Comparison of ENCODE assay signal across 9 cellular contexts in the genomic region with DNA sequence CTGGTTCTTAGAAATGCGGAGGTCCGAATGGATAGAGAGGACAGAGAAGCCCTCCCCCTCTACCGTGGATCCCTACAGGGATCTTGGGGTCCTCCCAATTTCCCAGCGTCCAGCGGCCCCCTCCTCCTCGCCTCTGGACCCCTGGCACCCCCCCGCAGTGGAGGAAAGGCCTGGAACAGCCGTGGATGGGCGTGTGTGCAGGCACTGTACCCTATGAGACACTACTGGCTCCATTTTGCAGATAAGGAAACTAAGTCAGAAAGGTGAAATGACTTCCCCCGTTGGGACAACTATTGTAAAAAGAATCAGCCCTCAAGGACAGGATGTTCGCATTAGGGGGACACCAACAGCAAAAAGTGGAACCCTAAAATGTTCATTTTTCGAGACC. TPM values are rescaled to one million over a fixed set of nuclear protein-coding genes. Genes with fewer than 3 reads are reported as not detected.
DNase-seq lines count a peak whose midpoint lies in the region; ATAC-seq and TF ChIP-seq lines count a peak whose summit lies in the region.
"Had no signal": no experiment of that assay in that cellular context is flagged by ENCODE, and none has a peak within 500 bp of the region (broad histone marks: within the 10 kb centered on the region; RNA-seq: fewer than 3 reads in every experiment).

No MANE protein-coding gene starts in this region.

- POLR2A ChIA-PET in CD8-positive, alpha-beta T cell (lab: Charles Lee) = no interaction called here
- POLR2A ChIA-PET in RWPE1 (lab: Yijun Ruan, JAX; ENCODE audit: low non-redundant PET) = no interaction called here

- no peaks in the 10 kb centered on the region for H3K27me3 ChIP-seq in CD8-positive, alpha-beta T cell (ENCODE audit: insufficient read depth, low read length)
- H3K27me3 ChIP-seq in esophagus muscularis mucosa (no peaks in the 10 kb centered on the region), trophoblast cell (ENCODE audit: insufficient read depth, low read length) (no peaks in the 10 kb centered on the region)

- H3K9ac ChIP-seq in trophoblast cell (ENCODE audit: low read length) = no peak overlapping the region

- H3K4me3 ChIP-seq in CD8-positive, alpha-beta T cell (ENCODE audit: low read depth, low read length) = peak overlapping the region; percentile 56
- H3K4me3 ChIP-seq in esophagus muscularis mucosa (peak overlapping the region; percentile 84 to 93 (median 91)), trophoblast cell (ENCODE audit: low read depth, low read length) (no peak overlapping the region)

- H3K4me1 ChIP-seq in CD8-positive, alpha-beta T cell (ENCODE audit: insufficient read depth, low read length) = peaks cover 36% of the 10 kb centered on the region
- peaks cover 23 to 53% (median 42%) of the 10 kb centered on the region in 4 donors for H3K4me1 ChIP-seq in esophagus muscularis mucosa
- H3K4me1 ChIP-seq in trophoblast cell (ENCODE audit: control insufficient read depth in 1 of 2, insufficient read depth in 2 of 2, low read length in 2 of 2) = peaks cover 12% of the 10 kb centered on the region in 2 experiments

- no peak overlapping the region for H2BK5ac ChIP-seq in trophoblast cell (ENCODE audit: low read depth, low read length, poor library complexity)

- ATAC-seq in CD8-positive, alpha-beta T cell = no peak

- H3K27me3 Mint-ChIP-seq in CD8-positive, alpha-beta T cell (ENCODE audit: low read depth) = no peaks in the 10 kb centered on the region

- no peak overlapping the region for H2AFZ ChIP-seq in trophoblast cell (ENCODE audit: insufficient read depth, low read length, poor library complexity)

- H3K23ac ChIP-seq in trophoblast cell (ENCODE audit: low read length) = no peak overlapping the region

- H2AK5ac ChIP-seq in trophoblast cell (ENCODE audit: low read length) = no peak overlapping the region

- no peak overlapping the region for H3K27ac ChIP-seq in CD8-positive, alpha-beta T cell (ENCODE audit: low read depth, low read length)
- H3K27ac ChIP-seq in RWPE1 (peak overlapping the region; percentile 98), esophagus muscularis mucosa (replicated peaks in 1 of 4) (peak overlapping the region; percentile 90 to 98 (median 92)), trophoblast cell (ENCODE audit: low read depth, low read length) (no peak overlapping the region)

- H3K4me2 ChIP-seq in trophoblast cell (ENCODE audit: low read length) = peak overlapping the region; percentile 76

- no peak for TF ChIP-seq EP300 in esophagus muscularis mucosa (IDR thresholded peaks at IDR 0.05)

- no peak overlapping the region for H4K12ac ChIP-seq in trophoblast cell (ENCODE audit: low read depth, low read length)

- H3K9me3 ChIP-seq in CD8-positive, alpha-beta T cell (ENCODE audit: low read length) = no peaks in the 10 kb centered on the region
- H3K9me3 ChIP-seq in esophagus muscularis mucosa (no peaks in the 10 kb centered on the region), trophoblast cell (ENCODE audit: insufficient read depth, low read depth, low read length) (no peaks in the 10 kb centered on the region)

- H3K18ac ChIP-seq in trophoblast cell (ENCODE audit: low read length) = no peak overlapping the region

- H3K79me2 ChIP-seq in trophoblast cell (ENCODE audit: control insufficient read depth, insufficient read depth, low read length, poor library complexity) = peaks cover 9% of the 10 kb centered on the region

- CTCF ChIA-PET in CD8-positive, alpha-beta T cell (lab: Charles Lee) = interaction anchor here (3.2 kb wide), 1 partner anchor 40 kb away, joined by 12 read pairs; no protein-coding TSS in a partner anchor
- CTCF ChIA-PET in RWPE1 (lab: Yijun Ruan, JAX) = no interaction called here

- H3K4me3 Mint-ChIP-seq in CD8-positive, alpha-beta T cell = peak overlapping the region; percentile 86

- no peak for DNase-seq in CD8-positive, alpha-beta T cell
- DNase-seq in RWPE1 (ENCODE audit: low spot score) = no peak
- no peak for DNase-seq in esophagus muscularis mucosa (ENCODE audit: extremely low spot score)
- peak in 1 of 2 donors; percentile 6 for DNase-seq in trophoblast cell
- DNase-seq in NK-92 (lab: John Stamatoyannopoulos, UW; ENCODE audit: unreplicated experiment) = no peak
- no peak for DNase-seq in NCI-H1930 (lab: John Stamatoyannopoulos, UW)
- no peak for DNase-seq in ecto neural progenitor cell (ENCODE audit: low spot score)
- no peak for DNase-seq in NCI-H2196 treated with DMSO at 0.1 percent for 48 hours (lab: John Stamatoyannopoulos, UW; ENCODE audit: unreplicated experiment)
- DNase-seq: MV-4-11 had no signal

- no peak overlapping the region for H4K91ac ChIP-seq in trophoblast cell (ENCODE audit: low read depth, low read length)

- peak overlapping the region; percentile 89 for H3K27ac Mint-ChIP-seq in CD8-positive, alpha-beta T cell

- peaks cover 12% of the 10 kb centered on the region for H3K79me1 ChIP-seq in trophoblast cell (ENCODE audit: low read length)

- H4K8ac ChIP-seq in trophoblast cell (ENCODE audit: low read depth, low read length) = no peak overlapping the region

- no peak overlapping the region for H3K14ac ChIP-seq in trophoblast cell (ENCODE audit: low read length)

- TF ChIP-seq POLR2A in esophagus muscularis mucosa (IDR thresholded peaks at IDR 0.05; ENCODE audit: low read depth) = no peak

- TF ChIP-seq CTCF in CD8-positive, alpha-beta T cell (IDR thresholded peaks at IDR 0.05) = no peak
- TF ChIP-seq CTCF in RWPE1 (conservative IDR thresholded peaks at IDR 0.05; ENCODE audit: low read depth) = no peak
- no peak for TF ChIP-seq CTCF in esophagus muscularis mucosa (IDR thresholded peaks at IDR 0.05)

- H3K4ac ChIP-seq in trophoblast cell (ENCODE audit: low read depth, low read length) = no peak overlapping the region

- intact Hi-C loops in CD8-positive, alpha-beta T cell (cut with DNase I, micrococcal nuclease) = loop anchor here (1.0 to 10.0 kb wide), 12 partner anchors 40 to 868 kb away; a partner anchor contains a TSS
- intact Hi-C loops in esophagus muscularis mucosa (cut with DNase I) = loop anchor here (5.0 kb wide), 1 partner anchor 37 kb away; no protein-coding TSS in a partner anchor

- no peaks in the 10 kb centered on the region for H3K9me3 Mint-ChIP-seq in CD8-positive, alpha-beta T cell

- peaks cover 43% of the 10 kb centered on the region for H3K4me1 Mint-ChIP-seq in CD8-positive, alpha-beta T cell (ENCODE audit: low read depth)

- 16% methylated on average over 12 of the region's 12 CpGs for WGBS in esophagus muscularis mucosa
- no CpG with 5 or more reads among the region's 12 CpGs for WGBS in trophoblast cell (ENCODE audit: extremely low coverage, insufficient coverage, insufficient read length)

- H2BK12ac ChIP-seq in trophoblast cell (ENCODE audit: low read length) = no peak overlapping the region

- H3K36me3 ChIP-seq in CD8-positive, alpha-beta T cell (ENCODE audit: insufficient read depth, low read length) = no peaks in the 10 kb centered on the region
- H3K36me3 ChIP-seq in esophagus muscularis mucosa = no peaks in the 10 kb centered on the region
- H3K36me3 ChIP-seq in trophoblast cell (ENCODE audit: control insufficient read depth in 1 of 2, insufficient read depth in 2 of 2, low read length in 2 of 2) = no peaks in the 10 kb centered on the region

- no peak overlapping the region for H2BK120ac ChIP-seq in trophoblast cell (ENCODE audit: insufficient read depth, low read length, poor library complexity)

- H3K36me3 Mint-ChIP-seq in CD8-positive, alpha-beta T cell = peaks cover 4% of the 10 kb centered on the region

RNA-seq across cellular contexts. Expression of a gene that starts 0.9 kb away (rescaled TPM):
- 10 to 100 TPM; 50.0 to 51.1 TPM for total RNA-seq in CD8-positive, alpha-beta T cell
- 100 to 1,000 TPM in 1 of 4 donors, 10 to 100 TPM in 3; 47.1 to 109 (median 72.3) TPM for total RNA-seq in esophagus muscularis mucosa
- polyA plus RNA-seq in trophoblast cell (2013) = 40.1 and 42.2 TPM in 2 replicates

Comparison
In these comparisons a context has a peak if more than half of its experiments do, and no peak if none do; other contexts are left out.
1. H3K27ac ChIP-seq: peak in RWPE1 (single experiment) and esophagus muscularis mucosa (4 of 4); none in CD8-positive, alpha-beta T cell (single experiment) and trophoblast cell (single experiment).